In genomic region chr11:61425367-61426131, GRCh38 we compare ENCODE assay signal across 1 cellular context.
TF ChIP-seq lines count a peak whose summit lies in the region.

No MANE protein-coding gene starts in this region.

TF ChIP-seq in GM12878, 131 proteins besides CTCF, POLR2A, EP300 and RAD21:
- no peak for TF ChIP-seq NR2F1 (conservative IDR thresholded peaks at IDR 0.05)
- TF ChIP-seq TCF12 (IDR thresholded peaks at IDR 0.05; ENCODE audit: low read depth, low read length) = no peak
- no peak for TF ChIP-seq POLR2AphosphoS5 (IDR thresholded peaks at IDR 0.05; ENCODE audit: low read length)
- no peak for TF ChIP-seq ZBTB11 (CRISPR knock-in tag; IDR thresholded peaks at IDR 0.05)
- TF ChIP-seq STAT1 (conservative IDR thresholded peaks at IDR 0.05) = no peak
- TF ChIP-seq MTA3 (IDR thresholded peaks at IDR 0.05; ENCODE audit: borderline replicate concordance, low read length) = no peak
- TF ChIP-seq SMARCA5 (IDR thresholded peaks at IDR 0.05) = no peak
- no peak for TF ChIP-seq IKZF1 (conservative IDR thresholded peaks at IDR 0.05)
- TF ChIP-seq ZNF384 (IDR thresholded peaks at IDR 0.05; ENCODE audit: borderline replicate concordance, low read depth, low read length) = no peak
- TF ChIP-seq TAF1 (IDR thresholded peaks at IDR 0.05; ENCODE audit: borderline replicate concordance, low read depth, low read length) = no peak
- TF ChIP-seq SRF (IDR thresholded peaks at IDR 0.05; ENCODE audit: low read depth in 2 of 2, low read length in 2 of 2) = no peak
- no peak for TF ChIP-seq EZH2 (IDR thresholded peaks at IDR 0.05; ENCODE audit: borderline replicate concordance, control insufficient read depth, low read depth, low read length)
- no peak for TF ChIP-seq SP1 (IDR thresholded peaks at IDR 0.05; ENCODE audit: low read depth, low read length)
- no peak for TF ChIP-seq IKZF2 (IDR thresholded peaks at IDR 0.05)
- TF ChIP-seq GATAD2B (conservative IDR thresholded peaks at IDR 0.05; ENCODE audit: low read depth) = no peak
- no peak for TF ChIP-seq ZZZ3 (IDR thresholded peaks at IDR 0.05; ENCODE audit: control insufficient read depth, insufficient read length, low read depth)
- TF ChIP-seq RAD51 (IDR thresholded peaks at IDR 0.05) = no peak
